ENCODE assay signal across 9 cellular contexts in genomic region chr9:114653556-114654159, GRCh38. TPM values are rescaled to one million over a fixed set of nuclear protein-coding genes. Genes with fewer than 3 reads are reported as not detected.
DNase-seq lines count a peak whose midpoint lies in the region; ATAC-seq and TF ChIP-seq lines count a peak whose summit lies in the region.
"Had no signal": no experiment of that assay in that cellular context is flagged by ENCODE, and none has a peak within 500 bp of the region (broad histone marks: within the 10 kb centered on the region; RNA-seq: fewer than 3 reads in every experiment).

No MANE protein-coding gene starts in this region.

- POLR2A ChIA-PET in CD8-positive, alpha-beta memory T cell (lab: Charles Lee) = interaction anchor here (0.6 to 2.4 kb wide), 5 partner anchors 62 to 317 kb away, joined by 3 to 14 read pairs (median 4); no protein-coding TSS in a partner anchor
- POLR2A ChIA-PET in SK-N-SH (lab: Yijun Ruan, JAX) = interaction anchor here (0.6 to 1.4 kb wide), 2 partner anchors 211 to 248 kb away, joined by 4 read pairs; no protein-coding TSS in a partner anchor

- TF ChIP-seq RAD21 in SK-N-SH (IDR thresholded peaks at IDR 0.05; ENCODE audit: low read length) = peak; percentile 92

- H2AFZ ChIP-seq in SK-N-SH (ENCODE audit: low read depth) = peak overlapping the region; percentile 45; the same call in 1 of the 2 replicates

- no peaks in the 10 kb centered on the region for H3K79me2 ChIP-seq in SK-N-SH (ENCODE audit: insufficient read depth)

- H3K9me3 Mint-ChIP-seq in CD8-positive, alpha-beta memory T cell = no peaks in the 10 kb centered on the region
- H3K9me3 Mint-ChIP-seq in activated naive CD4-positive, alpha-beta T cell treated with anti-CD3 and anti-CD28 coated beads, Interleukin-2, amount 50 U/mL, for 72 hours = no peaks in the 10 kb centered on the region

- CTCF ChIA-PET in CD8-positive, alpha-beta memory T cell (lab: Charles Lee) = interaction anchor here (0.6 to 5.0 kb wide), 58 partner anchors 8 to 575 kb away, joined by 3 to 119 read pairs (median 5); partner anchors contain the start of genes AMBP, ATP6V1G1 and WHRN
- CTCF ChIA-PET in SK-N-SH (lab: Yijun Ruan, JAX) = interaction anchor here (0.5 to 5.3 kb wide), 55 partner anchors 9 to 361 kb away, joined by 3 to 83 read pairs (median 4); partner anchors contain the start of genes ATP6V1G1 and WHRN

- no peak overlapping the region for H3K27ac ChIP-seq in CD8-positive, alpha-beta memory T cell (ENCODE audit: low read depth, low read length)
- no peak overlapping the region for H3K27ac ChIP-seq in SK-N-SH (ENCODE audit: low read depth in 2 of 2, low read length in 1 of 2)
- H3K27ac ChIP-seq in psoas muscle = no peak overlapping the region
- H3K27ac ChIP-seq in uterus = no peak overlapping the region

- peak; percentile 74 to 84 (median 74) for DNase-seq in CD8-positive, alpha-beta memory T cell
- DNase-seq in M059J (ENCODE audit: low read depth) = peak; percentile 79
- peak; percentile 69 for DNase-seq in SK-N-SH
- peak in 1 of 2 donors; percentile 89 for DNase-seq in activated naive CD4-positive, alpha-beta T cell treated with anti-CD3 and anti-CD28 coated beads, Interleukin-2, amount 50 U/mL, for 72 hours (ENCODE audit: low spot score in 2 of 2)
- DNase-seq in Right ventricle myocardium superior = no peak
- DNase-seq in psoas muscle = peak in 1 of 2 donors; percentile 54
- DNase-seq in uterus = peak; percentile 69 to 79

- peaks cover 10% of the 10 kb centered on the region for H3K4me1 ChIP-seq in CD8-positive, alpha-beta memory T cell (ENCODE audit: insufficient read depth, low read length)
- H3K4me1 ChIP-seq in SK-N-SH (ENCODE audit: control insufficient read depth in 1 of 2, insufficient read depth in 2 of 2, low read depth in 1 of 2, low read length in 1 of 2) (peaks cover 0 to 5% of the 10 kb centered on the region in 2 experiments; a peak in 2 of 4 replicates), psoas muscle (no peaks in the 10 kb centered on the region), uterus (no peaks in the 10 kb centered on the region)

- no peak overlapping the region for H3K4me3 Mint-ChIP-seq in CD8-positive, alpha-beta memory T cell
- H3K4me3 Mint-ChIP-seq: activated naive CD8-positive, alpha-beta T cell had no signal

- H3K4me3 ChIP-seq in CD8-positive, alpha-beta memory T cell (ENCODE audit: low read length) = no peak overlapping the region
- H3K4me3 ChIP-seq in SK-N-SH (ENCODE audit: low read depth in 2 of 2, low read length in 1 of 2) (no peak overlapping the region; a peak in 1 of 4 replicates), psoas muscle (no peak overlapping the region), uterus (no peak overlapping the region)

- intact Hi-C loops in Right ventricle myocardium superior (cut with DNase I) = loop anchor here (2.0 kb wide), 1 partner anchor 247 kb away; no protein-coding TSS in a partner anchor
- intact Hi-C loops in psoas muscle (cut with DNase I) = loop anchor here (2.0 to 10.0 kb wide), 4 partner anchors 165 to 249 kb away; no protein-coding TSS in a partner anchor
- intact Hi-C loops in uterus (cut with DNase I; ENCODE audit: low total_unique reads) = loop anchor here (5.0 to 10.0 kb wide), 2 partner anchors 219 to 246 kb away; no protein-coding TSS in a partner anchor

- no peaks in the 10 kb centered on the region for H3K9me3 ChIP-seq in CD8-positive, alpha-beta memory T cell (ENCODE audit: low read length)
- H3K9me3 ChIP-seq in SK-N-SH = no peaks in the 10 kb centered on the region
- no peaks in the 10 kb centered on the region for H3K9me3 ChIP-seq in psoas muscle
- no peaks in the 10 kb centered on the region for H3K9me3 ChIP-seq in uterus

- no peaks in the 10 kb centered on the region for H3K9me2 ChIP-seq in SK-N-SH

- peaks cover 6 to 14% (median 9%) of the 10 kb centered on the region in 3 donors for H3K4me1 Mint-ChIP-seq in CD8-positive, alpha-beta memory T cell

- no peak for TF ChIP-seq EP300 in SK-N-SH (IDR thresholded peaks at IDR 0.05; ENCODE audit: borderline replicate concordance in 1 of 2, low read depth in 1 of 2, low read length in 1 of 2)

- peaks cover 0 to 2% (median 0%) of the 10 kb centered on the region in 3 donors for H3K36me3 Mint-ChIP-seq in CD8-positive, alpha-beta memory T cell
- no peaks in the 10 kb centered on the region for H3K36me3 Mint-ChIP-seq in activated naive CD4-positive, alpha-beta T cell treated with anti-CD3 and anti-CD28 coated beads, Interleukin-2, amount 50 U/mL, for 72 hours

- no peaks in the 10 kb centered on the region for H3K36me3 ChIP-seq in CD8-positive, alpha-beta memory T cell (ENCODE audit: insufficient read depth, low read length)
- H3K36me3 ChIP-seq in SK-N-SH (replicated peaks in 1 of 2; ENCODE audit: control insufficient read depth in 1 of 2, insufficient read depth in 2 of 2, low read length in 1 of 2) (no peaks in the 10 kb centered on the region), psoas muscle (ENCODE audit: insufficient read depth in 1 of 2, low read depth in 1 of 2) (no peaks in the 10 kb centered on the region), uterus (no peaks in the 10 kb centered on the region)

- H4K20me1 ChIP-seq in SK-N-SH (ENCODE audit: insufficient read depth) = no peaks in the 10 kb centered on the region

- TF ChIP-seq CTCF in SK-N-SH (IDR thresholded peaks at IDR 0.05) (peak; percentile 93), psoas muscle (IDR thresholded peaks at IDR 0.05) (peak; percentile 82), uterus (IDR thresholded peaks at IDR 0.05) (peak; percentile 83 to 89 (median 88))

- no peaks in the 10 kb centered on the region for H3K27me3 ChIP-seq in CD8-positive, alpha-beta memory T cell (ENCODE audit: insufficient read depth, low read length, poor library complexity, severe bottlenecking)
- H3K27me3 ChIP-seq in SK-N-SH (ENCODE audit: insufficient read depth) (no peaks in the 10 kb centered on the region), psoas muscle (ENCODE audit: insufficient read depth in 3 of 3, low read length in 2 of 3) (no peaks in the 10 kb centered on the region), uterus (no peaks in the 10 kb centered on the region)

- ATAC-seq in GM21423 (IDR thresholded peaks at IDR 0.05; ENCODE audit: unreplicated experiment) = peak; percentile 69
- peak; percentile 68 to 73 for ATAC-seq in activated naive CD4-positive, alpha-beta T cell treated with anti-CD3 and anti-CD28 coated beads, Interleukin-2, amount 50 U/mL, for 72 hours
- ATAC-seq in Right ventricle myocardium superior (ENCODE audit: poor library complexity) = peak; percentile 85
- peak; percentile 67 to 87 (median 80) for ATAC-seq in psoas muscle

- no peak for TF ChIP-seq POLR2A in uterus (IDR thresholded peaks at IDR 0.05)

- no peak overlapping the region for H3K9ac ChIP-seq in SK-N-SH

- no peaks in the 10 kb centered on the region for H3K27me3 Mint-ChIP-seq in CD8-positive, alpha-beta memory T cell
- H3K27me3 Mint-ChIP-seq: activated naive CD8-positive, alpha-beta T cell had no signal

- peak overlapping the region in 1 of 8 donors; percentile 35 for H3K27ac Mint-ChIP-seq in CD8-positive, alpha-beta memory T cell
- H3K27ac Mint-ChIP-seq in activated naive CD4-positive, alpha-beta T cell treated with anti-CD3 and anti-CD28 coated beads, Interleukin-2, amount 50 U/mL, for 72 hours = peak overlapping the region in 1 of 2 donors; percentile 50

- H3F3A ChIP-seq in SK-N-SH (replicated peaks; ENCODE audit: insufficient read depth) = no peaks in the 10 kb centered on the region

- WGBS in SK-N-SH (ENCODE audit: low lambda C conversion rate) = 38% methylated on average over 6 of the region's 6 CpGs
- WGBS in psoas muscle, 3 donors = 36 to 40% (median 37%) methylated on average over 6 of the region's 6 CpGs

- no peak overlapping the region for H3K4me2 ChIP-seq in SK-N-SH

TF ChIP-seq in SK-N-SH, 30 proteins besides CTCF, POLR2A, EP300 and RAD21 (continues in another document):
- TF ChIP-seq SMC3 (IDR thresholded peaks at IDR 0.05; ENCODE audit: low read depth, low read length) (peak; percentile 96), ELF1 (IDR thresholded peaks at IDR 0.05) (no peak), EZH2phosphoT487 (IDR thresholded peaks at IDR 0.05; ENCODE audit: borderline replicate concordance, low read depth) (no peak), TAF1 (IDR thresholded peaks at IDR 0.05; ENCODE audit: borderline replicate concordance, low read depth, low read length) (0 out of 2 replicates have a peak, but pooled peaks have one; percentile 21)

RNA-seq across cellular contexts. Expression of gene TEX53, which starts 3.9 kb away (rescaled TPM):
- not detected for total RNA-seq in CD8-positive, alpha-beta memory T cell
- polyA plus RNA-seq in CD8-positive, alpha-beta memory T cell = not detected
- total RNA-seq in M059J (2014; rRNA removed; shearing (Covaris generic)) = not detected in 2 replicates
- polyA plus RNA-seq in SK-N-SH (2012; rRNA removed) (not detected in 2 replicates), psoas muscle (not detected)
- polyA plus RNA-seq in SK-N-SH (2012; cell fraction: cytosol; rRNA removed) = not detected in 2 replicates
- polyA plus RNA-seq in SK-N-SH (2012; cell fraction: nucleus; rRNA removed) = not detected in 2 replicates
- total RNA-seq in activated naive CD4-positive, alpha-beta T cell treated with anti-CD3 and anti-CD28 coated beads, Interleukin-2, amount 50 U/mL, for 72 hours = not detected
- total RNA-seq in Right ventricle myocardium superior (not detected), psoas muscle (not detected), uterus (not detected)

RNA-seq across cellular contexts. Expression of gene TEX48, which starts 28.3 kb away (rescaled TPM):
- total RNA-seq in CD8-positive, alpha-beta memory T cell = under 1 TPM; 0.46 to 0.86 TPM
- not detected for polyA plus RNA-seq in CD8-positive, alpha-beta memory T cell
- total RNA-seq in M059J (2014; rRNA removed; shearing (Covaris generic)) = not detected in 2 replicates
- polyA plus RNA-seq in SK-N-SH (2012; rRNA removed) = 0.41 and 0.46 TPM in 2 replicates
- 0.42 and 0.71 TPM in 2 replicates for polyA plus RNA-seq in SK-N-SH (2012; cell fraction: cytosol; rRNA removed)
- polyA plus RNA-seq in SK-N-SH (2012; cell fraction: nucleus; rRNA removed) = 0.20 and 0.37 TPM in 2 replicates
- total RNA-seq in activated naive CD4-positive, alpha-beta T cell treated with anti-CD3 and anti-CD28 coated beads, Interleukin-2, amount 50 U/mL, for 72 hours = not detected
- not detected for total RNA-seq in Right ventricle myocardium superior
- not detected for total RNA-seq in psoas muscle
- not detected for polyA plus RNA-seq in psoas muscle
- not detected for total RNA-seq in uterus

RNA-seq across cellular contexts. Expression of gene TMEM268, which starts 42.6 kb away (rescaled TPM):
- 10 to 100 TPM; 20.2 to 21.1 TPM for total RNA-seq in CD8-positive, alpha-beta memory T cell
- 9.7 TPM for polyA plus RNA-seq in CD8-positive, alpha-beta memory T cell
- 5.3 and 8.3 TPM in 2 replicates for total RNA-seq in M059J (2014; rRNA removed; shearing (Covaris generic))
- polyA plus RNA-seq in SK-N-SH (2012; rRNA removed) (5.8 and 7.4 TPM in 2 replicates), psoas muscle (1 to 10 TPM; 2.4 to 9.0 (median 4.8) TPM)
- 6.0 and 6.3 TPM in 2 replicates for polyA plus RNA-seq in SK-N-SH (2012; cell fraction: cytosol; rRNA removed)
- polyA plus RNA-seq in SK-N-SH (2012; cell fraction: nucleus; rRNA removed) = 6.4 and 8.3 TPM in 2 replicates
- 10 to 100 TPM; 20.4 to 31.4 TPM for total RNA-seq in activated naive CD4-positive, alpha-beta T cell treated with anti-CD3 and anti-CD28 coated beads, Interleukin-2, amount 50 U/mL, for 72 hours
- total RNA-seq in Right ventricle myocardium superior (2.7 TPM), psoas muscle (10 to 100 TPM in 1 of 4 donors, 1 to 10 TPM in 3; 6.5 to 12.4 (median 8.9) TPM), uterus (10 to 100 TPM in 2 of 4 donors, 1 to 10 TPM in 2; 4.1 to 16.5 (median 8.5) TPM)
